1 cellular context compared by ENCODE assay signal in genomic region chr11:28793282-28793738, GRCh38.
A peak's percentile ranks its signal among the peaks of the same experiment; 100 is the strongest.
TF ChIP-seq lines count a peak whose summit lies in the region.

No MANE protein-coding gene starts in this region.

TF ChIP-seq in GM23338, 12 proteins besides CTCF, POLR2A, EP300 and RAD21:
- TF ChIP-seq, protein P1, sequence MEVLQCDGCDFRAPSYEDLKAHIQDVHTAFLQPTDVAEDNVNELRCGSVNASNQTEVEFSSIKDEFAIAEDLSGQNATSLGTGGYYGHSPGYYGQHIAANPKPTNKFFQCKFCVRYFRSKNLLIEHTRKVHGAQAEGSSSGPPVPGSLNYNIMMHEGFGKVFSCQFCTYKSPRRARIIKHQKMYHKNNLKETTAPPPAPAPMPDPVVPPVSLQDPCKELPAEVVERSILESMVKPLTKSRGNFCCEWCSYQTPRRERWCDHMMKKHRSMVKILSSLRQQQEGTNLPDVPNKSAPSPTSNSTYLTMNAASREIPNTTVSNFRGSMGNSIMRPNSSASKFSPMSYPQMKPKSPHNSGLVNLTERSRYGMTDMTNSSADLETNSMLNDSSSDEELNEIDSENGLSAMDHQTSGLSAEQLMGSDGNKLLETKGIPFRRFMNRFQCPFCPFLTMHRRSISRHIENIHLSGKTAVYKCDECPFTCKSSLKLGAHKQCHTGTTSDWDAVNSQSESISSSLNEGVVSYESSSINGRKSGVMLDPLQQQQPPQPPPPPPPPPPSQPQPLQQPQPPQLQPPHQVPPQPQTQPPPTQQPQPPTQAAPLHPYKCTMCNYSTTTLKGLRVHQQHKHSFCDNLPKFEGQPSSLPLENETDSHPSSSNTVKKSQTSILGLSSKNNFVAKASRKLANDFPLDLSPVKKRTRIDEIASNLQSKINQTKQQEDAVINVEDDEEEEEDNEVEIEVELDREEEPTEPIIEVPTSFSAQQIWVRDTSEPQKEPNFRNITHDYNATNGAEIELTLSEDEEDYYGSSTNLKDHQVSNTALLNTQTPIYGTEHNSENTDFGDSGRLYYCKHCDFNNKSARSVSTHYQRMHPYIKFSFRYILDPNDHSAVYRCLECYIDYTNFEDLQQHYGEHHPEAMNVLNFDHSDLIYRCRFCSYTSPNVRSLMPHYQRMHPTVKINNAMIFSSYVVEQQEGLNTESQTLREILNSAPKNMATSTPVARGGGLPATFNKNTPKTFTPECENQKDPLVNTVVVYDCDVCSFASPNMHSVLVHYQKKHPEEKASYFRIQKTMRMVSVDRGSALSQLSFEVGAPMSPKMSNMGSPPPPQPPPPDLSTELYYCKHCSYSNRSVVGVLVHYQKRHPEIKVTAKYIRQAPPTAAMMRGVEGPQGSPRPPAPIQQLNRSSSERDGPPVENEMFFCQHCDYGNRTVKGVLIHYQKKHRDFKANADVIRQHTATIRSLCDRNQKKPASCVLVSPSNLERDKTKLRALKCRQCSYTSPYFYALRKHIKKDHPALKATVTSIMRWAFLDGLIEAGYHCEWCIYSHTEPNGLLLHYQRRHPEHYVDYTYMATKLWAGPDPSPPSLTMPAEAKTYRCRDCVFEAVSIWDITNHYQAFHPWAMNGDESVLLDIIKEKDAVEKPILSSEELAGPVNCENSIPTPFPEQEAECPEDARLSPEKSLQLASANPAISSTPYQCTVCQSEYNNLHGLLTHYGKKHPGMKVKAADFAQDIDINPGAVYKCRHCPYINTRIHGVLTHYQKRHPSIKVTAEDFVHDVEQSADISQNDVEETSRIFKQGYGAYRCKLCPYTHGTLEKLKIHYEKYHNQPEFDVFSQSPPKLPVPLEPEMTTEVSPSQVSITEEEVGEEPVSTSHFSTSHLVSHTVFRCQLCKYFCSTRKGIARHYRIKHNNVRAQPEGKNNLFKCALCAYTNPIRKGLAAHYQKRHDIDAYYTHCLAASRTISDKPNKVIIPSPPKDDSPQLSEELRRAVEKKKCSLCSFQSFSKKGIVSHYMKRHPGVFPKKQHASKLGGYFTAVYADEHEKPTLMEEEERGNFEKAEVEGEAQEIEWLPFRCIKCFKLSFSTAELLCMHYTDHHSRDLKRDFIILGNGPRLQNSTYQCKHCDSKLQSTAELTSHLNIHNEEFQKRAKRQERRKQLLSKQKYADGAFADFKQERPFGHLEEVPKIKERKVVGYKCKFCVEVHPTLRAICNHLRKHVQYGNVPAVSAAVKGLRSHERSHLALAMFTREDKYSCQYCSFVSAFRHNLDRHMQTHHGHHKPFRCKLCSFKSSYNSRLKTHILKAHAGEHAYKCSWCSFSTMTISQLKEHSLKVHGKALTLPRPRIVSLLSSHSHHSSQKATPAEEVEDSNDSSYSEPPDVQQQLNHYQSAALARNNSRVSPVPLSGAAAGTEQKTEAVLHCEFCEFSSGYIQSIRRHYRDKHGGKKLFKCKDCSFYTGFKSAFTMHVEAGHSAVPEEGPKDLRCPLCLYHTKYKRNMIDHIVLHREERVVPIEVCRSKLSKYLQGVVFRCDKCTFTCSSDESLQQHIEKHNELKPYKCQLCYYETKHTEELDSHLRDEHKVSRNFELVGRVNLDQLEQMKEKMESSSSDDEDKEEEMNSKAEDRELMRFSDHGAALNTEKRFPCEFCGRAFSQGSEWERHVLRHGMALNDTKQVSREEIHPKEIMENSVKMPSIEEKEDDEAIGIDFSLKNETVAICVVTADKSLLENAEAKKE (CRISPR knock-in tag; IDR thresholded peaks at IDR 0.05) = peak; percentile 96
- no peak for TF ChIP-seq JUNB (IDR thresholded peaks at IDR 0.05; ENCODE audit: unreplicated experiment)
- TF ChIP-seq CREB1 (CRISPR knock-in tag; IDR thresholded peaks at IDR 0.05; ENCODE audit: low read depth) = peak; percentile 49; the same call in 1 of the 2 replicates
- TF ChIP-seq ZNF114 (CRISPR knock-in tag; IDR thresholded peaks at IDR 0.05) = peak; percentile 97
- TF ChIP-seq EZH2 (IDR thresholded peaks at IDR 0.05; ENCODE audit: low read depth, unreplicated experiment) = no peak
- TF ChIP-seq ETS1 (IDR thresholded peaks at IDR 0.05) = no peak
- TF ChIP-seq ZNF331 (CRISPR knock-in tag; IDR thresholded peaks at IDR 0.05; ENCODE audit: low read depth) = no peak
- TF ChIP-seq NANOG (IDR thresholded peaks at IDR 0.05; ENCODE audit: borderline replicate concordance) = peak; percentile 32; the same call in 1 of the 2 replicates
TF ChIP-seq in GM23338: peak in this region for 4.
